ENCODE assay signal across 24 cellular contexts in genomic region chr9:107455461-107456155, GRCh38. TPM values are rescaled to one million over a fixed set of nuclear protein-coding genes. Genes with fewer than 3 reads are reported as not detected.
DNase-seq lines count a peak whose midpoint lies in the region; ATAC-seq and TF ChIP-seq lines count a peak whose summit lies in the region.
"Had no signal": no experiment of that assay in that cellular context is flagged by ENCODE, and none has a peak within 500 bp of the region (broad histone marks: within the 10 kb centered on the region; RNA-seq: fewer than 3 reads in every experiment).

No MANE protein-coding gene starts in this region.

- POLR2A ChIA-PET in activated CD4-positive, alpha-beta T cell treated with anti-CD3 and anti-CD28 coated beads, Interleukin-2, amount 10 ng/mL, durations not matched to agents 7 days and 5 days (lab: Charles Lee): no interaction called here

- CTCF ChIA-PET in activated CD4-positive, alpha-beta T cell treated with anti-CD3 and anti-CD28 coated beads, Interleukin-2, amount 10 ng/mL, durations not matched to agents 7 days and 5 days (lab: Charles Lee): no interaction called here

- H3K27me3 Mint-ChIP-seq in activated CD4-positive, alpha-beta T cell treated with anti-CD3 and anti-CD28 coated beads, Interleukin-2, amount 10 ng/mL, durations not matched to agents 7 days and 5 days: peaks cover 2% of the 10 kb centered on the region

- ATAC-seq in mucosa of descending colon (peak; percentile 74), GM18517 (IDR thresholded peaks at IDR 0.05; ENCODE audit: unreplicated experiment) (no peak)
- ATAC-seq: CD8-positive, alpha-beta T cell; T-cell had no signal

- H3K9me3 Mint-ChIP-seq in activated CD4-positive, alpha-beta T cell treated with anti-CD3 and anti-CD28 coated beads, Interleukin-2, amount 10 ng/mL, durations not matched to agents 7 days and 5 days: no peaks in the 10 kb centered on the region
- H3K9me3 Mint-ChIP-seq: CD8-positive, alpha-beta T cell; T-cell had no signal

- H3K4me1 Mint-ChIP-seq in activated CD4-positive, alpha-beta T cell treated with anti-CD3 and anti-CD28 coated beads, Interleukin-2, amount 10 ng/mL, durations not matched to agents 7 days and 5 days: no peaks in the 10 kb centered on the region
- H3K4me1 Mint-ChIP-seq: T-cell had no signal

- TF ChIP-seq CTCF in LNCaP clone FGC (IDR thresholded peaks at IDR 0.05; ENCODE audit: control insufficient read depth, extremely low read depth, insufficient read depth): no peak
- no peak for TF ChIP-seq CTCF in mucosa of descending colon (IDR thresholded peaks at IDR 0.05)
- TF ChIP-seq CTCF in foreskin fibroblast (IDR thresholded peaks at IDR 0.05; ENCODE audit: low read depth, low read length): no peak

- no peak overlapping the region for H3K4me3 ChIP-seq in LNCaP clone FGC (ENCODE audit: low read depth, low read length)
- H3K4me3 ChIP-seq in mucosa of descending colon: no peak overlapping the region
- H3K4me3 ChIP-seq in foreskin fibroblast (ENCODE audit: low read depth in 1 of 2, low read length in 2 of 2): no peak overlapping the region
- H3K4me3 ChIP-seq: BLaER1 treated with 17β-estradiol and CSF1 and Interleukin-3, amounts not matched to agents 10 nM and 100 nM; GM23248; HAP-1; MG63 had no signal

- no peaks in the 10 kb centered on the region for H3K4me1 ChIP-seq in mucosa of descending colon (ENCODE audit: low read depth)
- H3K4me1 ChIP-seq: BLaER1 treated with 17β-estradiol and CSF1 and Interleukin-3, amounts not matched to agents 10 nM and 100 nM had no signal

- H3K4me3 Mint-ChIP-seq in activated CD4-positive, alpha-beta T cell treated with anti-CD3 and anti-CD28 coated beads, Interleukin-2, amount 10 ng/mL, durations not matched to agents 7 days and 5 days: no peak overlapping the region
- H3K4me3 Mint-ChIP-seq: CD8-positive, alpha-beta T cell; T-cell had no signal

- no peaks in the 10 kb centered on the region for H3K36me3 ChIP-seq in mucosa of descending colon (ENCODE audit: low read depth)
- H3K36me3 ChIP-seq: BLaER1 treated with 17β-estradiol and CSF1 and Interleukin-3, amounts not matched to agents 10 nM and 100 nM; HAP-1; MG63 had no signal

- intact Hi-C loops in mucosa of descending colon (cut with DNase I, micrococcal nuclease): no loop called here

- no peak overlapping the region for H3K27ac Mint-ChIP-seq in activated CD4-positive, alpha-beta T cell treated with anti-CD3 and anti-CD28 coated beads, Interleukin-2, amount 10 ng/mL, durations not matched to agents 7 days and 5 days
- H3K27ac Mint-ChIP-seq: CD8-positive, alpha-beta T cell; T-cell had no signal

- H3K36me3 Mint-ChIP-seq in activated CD4-positive, alpha-beta T cell treated with anti-CD3 and anti-CD28 coated beads, Interleukin-2, amount 10 ng/mL, durations not matched to agents 7 days and 5 days (ENCODE audit: low read depth): no peaks in the 10 kb centered on the region
- H3K36me3 Mint-ChIP-seq: CD8-positive, alpha-beta T cell; T-cell had no signal

- peak; percentile 51 for DNase-seq in NCI-H1436 (lab: John Stamatoyannopoulos, UW)
- no peak for DNase-seq in NCI-H1436 treated with DMSO at 0.1 percent for 48 hours (lab: John Stamatoyannopoulos, UW)
- peak; percentile 95 for DNase-seq in LNCaP clone FGC (ENCODE audit: low read depth)
- DNase-seq in NCI-H69 (lab: John Stamatoyannopoulos, UW): peak; percentile 24
- no peak for DNase-seq in mucosa of descending colon
- DNase-seq in foreskin fibroblast: no peak
- no peak for DNase-seq in activated CD4-positive, alpha-beta T cell treated with anti-CD3 and anti-CD28 coated beads, Interleukin-2, amount 10 ng/mL, durations not matched to agents 7 days and 5 days
- DNase-seq: AML-193; Calu3; CD8-positive, alpha-beta T cell; DMS53; GM23248; KBM-7; MG63; NCI-H1930; NCI-H2107; NCI-H524 treated with DMSO at 0.1 percent for 48 hours; NK-92 treated with Interleukin-12 subunit alpha and Interleukin-12 subunit beta, amount 100 ng/mL, for 24 hours; Right ventricle myocardium superior; RPMI8226; T-cell had no signal

- no peaks in the 10 kb centered on the region for H3K9me3 ChIP-seq in mucosa of descending colon
- H3K9me3 ChIP-seq: BLaER1 treated with 17β-estradiol and CSF1 and Interleukin-3, amounts not matched to agents 10 nM and 100 nM; HAP-1; MG63 had no signal

RNA-seq across cellular contexts. Expression of gene KLF4, which starts 34.0 kb away (rescaled TPM):
- total RNA-seq in mucosa of descending colon: 100 to 1,000 TPM; 203 to 454 (median 438) TPM
- total RNA-seq in activated CD4-positive, alpha-beta T cell treated with anti-CD3 and anti-CD28 coated beads, Interleukin-2, amount 10 ng/mL, durations not matched to agents 7 days and 5 days: under 1 TPM; 0.25 to 0.42 TPM

Comparison
In these comparisons a context has a peak if more than half of its experiments do, and no peak if none do; other contexts are left out.
1. DNase-seq: peak in NCI-H1436 (single experiment), LNCaP clone FGC (single experiment) and NCI-H69 (single experiment); none in NCI-H1436 treated with DMSO at 0.1 percent for 48 hours (single experiment), mucosa of descending colon (0 of 3), foreskin fibroblast (0 of 2) and activated CD4-positive, alpha-beta T cell treated with anti-CD3 and anti-CD28 coated beads, Interleukin-2, amount 10 ng/mL, durations not matched to agents 7 days and 5 days (single experiment).
2. RNA of gene KLF4, which starts 34.0 kb away (total RNA-seq): 203 to 454 TPM in mucosa of descending colon; 0.25 to 0.42 TPM in activated CD4-positive, alpha-beta T cell treated with anti-CD3 and anti-CD28 coated beads, Interleukin-2, amount 10 ng/mL, durations not matched to agents 7 days and 5 days; every median in the first group is over 100 times any median in the second.